Comparison of ENCODE assay signal across 8 cellular contexts in genomic region chr17:48101012-48101720, GRCh38. TPM values are rescaled to one million over a fixed set of nuclear protein-coding genes. Genes with fewer than 3 reads are reported as not detected.
DNase-seq lines count a peak whose midpoint lies in the region; ATAC-seq and TF ChIP-seq lines count a peak whose summit lies in the region.

CBX1 (minus strand) TSS chr17:48101478; CDS start chr17:48077004, 24,474 bp downstream.

- H3F3A ChIP-seq in SK-N-SH (replicated peaks; ENCODE audit: insufficient read depth): peaks cover 27% of the 10 kb centered on the region

- H3K79me2 ChIP-seq in SK-N-SH (ENCODE audit: insufficient read depth): peaks cover 51% of the 10 kb centered on the region

- TF ChIP-seq CTCF in SK-N-SH (IDR thresholded peaks at IDR 0.05): no peak; the same call in 1 of the 2 replicates

- H3K27me3 ChIP-seq in SK-N-SH (ENCODE audit: insufficient read depth): no peaks in the 10 kb centered on the region

- DNase-seq in NCI-H1092 (lab: John Stamatoyannopoulos, UW): peak; percentile 94
- DNase-seq in SK-N-SH: peak; percentile 98
- peak; percentile 96 for DNase-seq in activated naive CD4-positive, alpha-beta T cell treated with anti-CD3 and anti-CD28 coated beads, Interleukin-2, amount 50 U/mL, for 16 hours
- DNase-seq in globus pallidus (ENCODE audit: low spot score): peak; percentile 90
- peak; percentile 54 to 97 (median 92) for DNase-seq in nucleus accumbens (lab: John Stamatoyannopoulos, UW)
- peak; percentile 95 for DNase-seq in superior temporal gyrus (ENCODE audit: extremely low spot score)

- peak within 1 kb of the TSS; percentile 97 for H2AFZ ChIP-seq in SK-N-SH (ENCODE audit: low read depth)

- H4K20me1 ChIP-seq in SK-N-SH (ENCODE audit: insufficient read depth): peaks cover 41% of the 10 kb centered on the region

- no peaks in the 10 kb centered on the region for H3K9me2 ChIP-seq in SK-N-SH

- no peaks in the 10 kb centered on the region for H3K9me3 ChIP-seq in SK-N-SH

- no peak; a peak in 1 of 4 replicates for TF ChIP-seq EP300 in SK-N-SH (IDR thresholded peaks at IDR 0.05; ENCODE audit: borderline replicate concordance in 1 of 2, low read depth in 1 of 2, low read length in 1 of 2)

- POLR2A ChIA-PET in SK-N-SH (lab: Yijun Ruan, JAX): interaction anchor here (1.1 to 2.1 kb wide), 5 partner anchors 52 to 97 kb away, joined by 3 to 21 read pairs (median 5); partner anchors contain the start of gene NFE2L1

- peak within 1 kb of the TSS; percentile 81 to 91 for H3K27ac ChIP-seq in SK-N-SH (ENCODE audit: low read depth in 2 of 2, low read length in 1 of 2)

- H3K9ac ChIP-seq in SK-N-SH: peak within 1 kb of the TSS; percentile 77

- under 1% methylated on average over 37 of the region's 79 CpGs for WGBS in SK-N-SH (ENCODE audit: low lambda C conversion rate)

- TF ChIP-seq RAD21 in SK-N-SH (IDR thresholded peaks at IDR 0.05; ENCODE audit: low read length): no peak

- peaks cover 0 to 16% of the 10 kb centered on the region in 2 experiments for H3K36me3 ChIP-seq in SK-N-SH (replicated peaks in 1 of 2; ENCODE audit: control insufficient read depth in 1 of 2, insufficient read depth in 2 of 2, low read length in 1 of 2)

- peak within 1 kb of the TSS; percentile 86 for H3K4me2 ChIP-seq in SK-N-SH

- peaks cover 3 to 6% of the 10 kb centered on the region in 2 experiments; a peak in 2 of 4 replicates for H3K4me1 ChIP-seq in SK-N-SH (ENCODE audit: control insufficient read depth in 1 of 2, insufficient read depth in 2 of 2, low read depth in 1 of 2, low read length in 1 of 2)

- peak within 1 kb of the TSS; percentile 68 for H3K4me3 ChIP-seq in GM08714 (ENCODE audit: low read length)
- peak within 1 kb of the TSS; percentile 66 to 90 for H3K4me3 ChIP-seq in SK-N-SH (ENCODE audit: low read depth in 2 of 2, low read length in 1 of 2)

- CTCF ChIA-PET in SK-N-SH (lab: Yijun Ruan, JAX): interaction anchor here (0.8 to 14.8 kb wide), 8 partner anchors 20 to 154 kb away, joined by 3 to 241 read pairs (median 4); no protein-coding TSS in a partner anchor

- peak; percentile 86 for ATAC-seq in HG02588 (IDR thresholded peaks at IDR 0.05; ENCODE audit: unreplicated experiment)

TF ChIP-seq in SK-N-SH, 30 proteins besides CTCF, POLR2A, EP300 and RAD21 (continues in another document):
- peak; percentile 7; the same call in 1 of the 2 replicates for TF ChIP-seq TCF12 (IDR thresholded peaks at IDR 0.05)
- no peak for TF ChIP-seq GATA2 (CRISPR knock-in tag; IDR thresholded peaks at IDR 0.05)
- TF ChIP-seq TAF1 (IDR thresholded peaks at IDR 0.05; ENCODE audit: borderline replicate concordance, low read depth, low read length): peak; percentile 51; the same call in 1 of the 2 replicates
- TF ChIP-seq MEF2A (IDR thresholded peaks at IDR 0.05; ENCODE audit: borderline replicate concordance, low read depth): no peak; the same call in 1 of the 2 replicates
- TF ChIP-seq FOXM1 (IDR thresholded peaks at IDR 0.05; ENCODE audit: low read depth): peak; percentile 40; the same call in 1 of the 2 replicates
- no peak for TF ChIP-seq YY1 (IDR thresholded peaks at IDR 0.05; ENCODE audit: low read depth)
- no peak for TF ChIP-seq FOSL2 (IDR thresholded peaks at IDR 0.05; ENCODE audit: borderline replicate concordance, low read depth)
- TF ChIP-seq RFX5 (IDR thresholded peaks at IDR 0.05; ENCODE audit: low read length): no peak
- TF ChIP-seq, protein P1, sequence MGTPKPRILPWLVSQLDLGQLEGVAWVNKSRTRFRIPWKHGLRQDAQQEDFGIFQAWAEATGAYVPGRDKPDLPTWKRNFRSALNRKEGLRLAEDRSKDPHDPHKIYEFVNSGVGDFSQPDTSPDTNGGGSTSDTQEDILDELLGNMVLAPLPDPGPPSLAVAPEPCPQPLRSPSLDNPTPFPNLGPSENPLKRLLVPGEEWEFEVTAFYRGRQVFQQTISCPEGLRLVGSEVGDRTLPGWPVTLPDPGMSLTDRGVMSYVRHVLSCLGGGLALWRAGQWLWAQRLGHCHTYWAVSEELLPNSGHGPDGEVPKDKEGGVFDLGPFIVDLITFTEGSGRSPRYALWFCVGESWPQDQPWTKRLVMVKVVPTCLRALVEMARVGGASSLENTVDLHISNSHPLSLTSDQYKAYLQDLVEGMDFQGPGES (IDR thresholded peaks at IDR 0.05; ENCODE audit: low read depth, low read length): no peak
- 0 out of 2 replicates have a peak, but pooled peaks have one; percentile 40 for TF ChIP-seq NFIC (IDR thresholded peaks at IDR 0.05; ENCODE audit: borderline replicate concordance)
- peak; percentile 72 for TF ChIP-seq CHD2 (IDR thresholded peaks at IDR 0.05; ENCODE audit: low read length, partially characterized antibody)
- TF ChIP-seq SIN3A (IDR thresholded peaks at IDR 0.05; ENCODE audit: borderline replicate concordance, low read depth, low read length): peak; percentile 5; the same call in 1 of the 2 replicates
- TF ChIP-seq SMC3 (IDR thresholded peaks at IDR 0.05; ENCODE audit: low read depth, low read length): no peak
- TF ChIP-seq NRF1 (IDR thresholded peaks at IDR 0.05; ENCODE audit: low read depth, low read length): peak; percentile 98
- TF ChIP-seq MXI1 (IDR thresholded peaks at IDR 0.05; ENCODE audit: low read depth, low read length): peak; percentile 26; the same call in 1 of the 2 replicates
- TF ChIP-seq, protein P2, sequence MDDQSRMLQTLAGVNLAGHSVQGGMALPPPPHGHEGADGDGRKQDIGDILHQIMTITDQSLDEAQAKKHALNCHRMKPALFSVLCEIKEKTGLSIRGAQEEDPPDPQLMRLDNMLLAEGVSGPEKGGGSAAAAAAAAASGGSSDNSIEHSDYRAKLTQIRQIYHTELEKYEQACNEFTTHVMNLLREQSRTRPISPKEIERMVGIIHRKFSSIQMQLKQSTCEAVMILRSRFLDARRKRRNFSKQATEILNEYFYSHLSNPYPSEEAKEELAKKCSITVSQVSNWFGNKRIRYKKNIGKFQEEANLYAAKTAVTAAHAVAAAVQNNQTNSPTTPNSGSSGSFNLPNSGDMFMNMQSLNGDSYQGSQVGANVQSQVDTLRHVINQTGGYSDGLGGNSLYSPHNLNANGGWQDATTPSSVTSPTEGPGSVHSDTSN (IDR thresholded peaks at IDR 0.05): no peak; the same call in 1 of the 2 replicates
- TF ChIP-seq FOXJ3 (CRISPR knock-in tag; IDR thresholded peaks at IDR 0.05): peak; percentile 62
- peak; percentile 14; the same call in 1 of the 2 replicates for TF ChIP-seq USF1 (IDR thresholded peaks at IDR 0.05; ENCODE audit: borderline replicate concordance, low read depth)
- TF ChIP-seq POLR2AphosphoS5 (IDR thresholded peaks at IDR 0.05; ENCODE audit: low read depth, low read length): peak; percentile 74
- TF ChIP-seq MAX (IDR thresholded peaks at IDR 0.05; ENCODE audit: low read depth): peak; percentile 60
- TF ChIP-seq REST (IDR thresholded peaks at IDR 0.05; ENCODE audit: low read depth, low read length): peak; percentile 13; the same call in 1 of the 2 replicates

RNA-seq across cellular contexts. Expression of gene CBX1, which starts in this region (rescaled TPM):
- 102 and 112 TPM in 2 replicates for polyA plus RNA-seq in SK-N-SH (2012; rRNA removed)
- 157 and 183 TPM in 2 replicates for polyA plus RNA-seq in SK-N-SH (2012; cell fraction: cytosol; rRNA removed)
- polyA plus RNA-seq in SK-N-SH (2012; cell fraction: nucleus; rRNA removed): 27.3 and 37.1 TPM in 2 replicates

Comparison
In these comparisons a context has a peak if more than half of its experiments do, and no peak if none do; other contexts are left out.
1. Peak in every context shown above with its lines: DNase-seq, ATAC-seq, H3K4me3 ChIP-seq and H3K27ac ChIP-seq.